ENCODE assay signal across 1 cellular context in the genomic region with DNA sequence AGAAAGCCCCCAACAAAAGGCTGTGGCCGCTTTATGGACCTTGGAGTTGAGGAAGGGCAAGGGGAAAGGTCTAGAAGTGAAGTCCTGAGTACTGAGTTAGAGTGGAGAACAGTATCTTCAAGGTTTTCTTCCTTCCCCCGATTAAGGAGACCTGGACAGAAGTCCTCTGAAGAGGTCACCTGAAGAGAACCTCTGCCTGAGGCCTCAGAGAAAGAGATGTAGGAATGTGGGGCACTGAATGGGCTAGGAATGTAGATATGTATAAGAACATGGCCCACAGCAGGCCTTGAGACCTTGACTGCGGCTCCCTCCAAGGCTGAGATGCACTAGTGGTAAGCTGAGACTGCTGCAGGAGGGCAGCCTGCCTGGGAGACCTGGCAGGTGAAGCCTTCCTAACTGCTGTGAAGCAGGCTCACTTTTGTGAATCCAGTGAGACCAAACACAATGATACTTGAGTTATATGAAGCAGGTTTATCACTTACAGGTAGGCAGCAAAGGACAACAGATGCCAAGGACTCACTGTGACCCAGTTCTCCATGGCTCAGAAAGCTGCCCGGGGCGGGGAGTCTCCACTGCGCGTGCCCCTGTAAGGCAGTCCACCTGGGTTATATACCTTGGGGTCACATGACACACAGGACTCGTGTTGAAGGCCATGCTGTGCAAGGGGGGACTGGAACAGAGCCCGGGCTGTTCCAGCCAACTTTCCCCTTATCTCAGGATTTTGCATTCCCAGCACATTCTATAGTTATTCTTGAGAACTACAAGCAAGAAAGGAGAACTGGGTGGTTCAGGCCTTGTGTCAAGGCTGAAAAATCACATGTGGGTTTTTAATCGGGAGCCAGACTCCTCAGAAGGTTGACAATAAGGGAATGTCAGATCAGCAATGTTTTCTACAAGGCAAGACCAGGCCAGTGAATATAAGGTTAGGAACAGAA.
TF ChIP-seq lines count a peak whose summit lies in the region.

No MANE protein-coding gene starts in this region.

TF ChIP-seq in Ishikawa, 13 proteins besides CTCF, POLR2A, EP300 and RAD21:
- TF ChIP-seq YY1 (IDR thresholded peaks at IDR 0.05; ENCODE audit: low read depth) (no peak), USF1 (IDR thresholded peaks at IDR 0.05) (peak; percentile 41; the same call in 1 of the 2 replicates), EGR1 (IDR thresholded peaks at IDR 0.05) (no peak)
